In genomic region chr1:247642742-247643141, GRCh38 we compare ENCODE assay signal across 40 cellular contexts. TPM values are rescaled to one million over a fixed set of nuclear protein-coding genes. Genes with fewer than 3 reads are reported as not detected.
"Had no signal": no experiment of that assay in that cellular context is flagged by ENCODE, and none has a peak within 500 bp of the region (broad histone marks: within the 10 kb centered on the region; RNA-seq: fewer than 3 reads in every experiment).

No MANE protein-coding gene starts in this region.

- H3K4me3 ChIP-seq: MG63 had no signal

- H3K36me3 ChIP-seq: MG63 had no signal

- H3K9me3 ChIP-seq: MG63 had no signal

- H3K9ac ChIP-seq: KMS-11 had no signal

- H3K27ac ChIP-seq: KMS-11 had no signal

- H3K4me2 ChIP-seq: KMS-11 had no signal

- H3K27me3 ChIP-seq: MG63 had no signal

- DNase-seq: Karpas-422, Kasumi-1, KG1, MG63, MM.1S, MV-4-11, NCI-H1048, NCI-H1092, NCI-H1092 treated with DMSO at 0.1 percent for 48 hours, NCI-H1105, NCI-H1105 treated with DMSO at 0.1 percent for 48 hours, NCI-H1417, NCI-H1417 treated with DMSO at 0.1 percent for 48 hours, NCI-H1436, NCI-H1436 treated with DMSO at 0.1 percent for 48 hours, NCI-H146, NCI-H1694, NCI-H1694 treated with DMSO at 0.1 percent for 48 hours, NCI-H187, NCI-H187 treated with DMSO at 0.1 percent for 48 hours, NCI-H1930, NCI-H2029, NCI-H2029 treated with DMSO at 0.1 percent for 48 hours, NCI-H2081, NCI-H2081 treated with DMSO at 0.1 percent for 48 hours, NCI-H2107, NCI-H2171, NCI-H2171 treated with DMSO at 0.1 percent for 48 hours, NCI-H2227 treated with DMSO at 0.1 percent for 48 hours, NCI-H226, NCI-H345, NCI-H446, NCI-H446 treated with DMSO at 0.1 percent for 48 hours, NCI-H510A, NCI-H510A treated with DMSO at 0.1 percent for 48 hours had no signal

RNA-seq across cellular contexts. Expression of gene OR13G1, which starts 36.8 kb away (rescaled TPM):
- total RNA-seq: LHCN-M2, M059J, MCF 10A, NCI-H460 had no signal

RNA-seq across cellular contexts. Expression of gene OR2G3, which starts 37.4 kb away (rescaled TPM):
- total RNA-seq: LHCN-M2, M059J, MCF 10A, NCI-H460 had no signal

RNA-seq across cellular contexts. Expression of gene OR2G2, which starts 54.6 kb away (rescaled TPM):
- total RNA-seq: LHCN-M2, M059J, MCF 10A, NCI-H460 had no signal
